Comparison of ENCODE assay signal across 9 cellular contexts in the genomic region with DNA sequence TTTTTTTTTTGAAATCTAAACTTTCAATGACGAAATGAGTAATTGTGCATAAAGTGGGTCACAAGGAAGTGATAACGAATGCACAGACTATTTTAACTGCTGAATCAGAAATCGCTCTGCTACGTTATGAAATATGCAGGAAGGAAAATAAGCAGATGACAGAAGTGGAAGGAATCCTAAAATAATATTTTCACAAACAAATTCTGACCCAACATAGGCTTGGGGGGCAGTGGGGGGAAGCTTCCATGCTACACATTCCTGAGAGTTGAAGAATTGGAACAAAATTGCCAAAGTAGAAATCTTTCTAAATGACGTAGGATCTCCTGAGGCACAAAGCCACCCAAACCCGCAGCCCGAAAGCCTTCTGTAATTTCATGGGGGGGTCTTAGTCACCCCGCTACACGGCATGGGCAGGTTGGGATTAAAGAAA.
DNase-seq lines count a peak whose midpoint lies in the region; ATAC-seq, FAIRE-seq and TF ChIP-seq lines count a peak whose summit lies in the region.
"Had no signal": no experiment of that assay in that cellular context is flagged by ENCODE, and none has a peak within 500 bp of the region (broad histone marks: within the 10 kb centered on the region; RNA-seq: fewer than 3 reads in every experiment).

No MANE protein-coding gene starts in this region.

- no peak for ATAC-seq in CD4-positive, CD25-positive, alpha-beta regulatory T cell (ENCODE audit: low read depth in 2 of 2)
- ATAC-seq in psoas muscle (peak in 3 of 4 donors; percentile 4 to 48 (median 35)), HG03442 (IDR thresholded peaks at IDR 0.05; ENCODE audit: unreplicated experiment) (no peak), GM21447 (IDR thresholded peaks at IDR 0.05; ENCODE audit: unreplicated experiment) (no peak)

- H3K4me3 ChIP-seq in CD4-positive, CD25-positive, alpha-beta regulatory T cell (ENCODE audit: low read depth, low read length) = peak overlapping the region; percentile 49
- peak overlapping the region; percentile 49; the same call in 1 of the 2 replicates for H3K4me3 ChIP-seq in PC-9
- peak overlapping the region in 2 of 3 experiments; percentile 1 to 61 for H3K4me3 ChIP-seq in endothelial cell of umbilical vein (replicated peaks in 1 of 3; ENCODE audit: insufficient read depth in 1 of 3, low read depth in 1 of 3, low read length in 3 of 3)
- H3K4me3 ChIP-seq in psoas muscle = no peak overlapping the region
- no peak overlapping the region for H3K4me3 ChIP-seq in OCI-LY7 (ENCODE audit: low read depth, low read length, poor library complexity, severe bottlenecking)

- intact Hi-C loops in PC-9 (cut with micrococcal nuclease; ENCODE audit: unreplicated experiment) = no loop called here
- intact Hi-C loops in endothelial cell of umbilical vein (cut with micrococcal nuclease) = loop anchor here (1.0 to 2.0 kb wide), 2 partner anchors 10 to 18 kb away; no protein-coding TSS in a partner anchor
- intact Hi-C loops in psoas muscle (cut with DNase I) = no loop called here
- intact Hi-C loops in OCI-LY7 (cut with micrococcal nuclease; ENCODE audit: unreplicated experiment) = no loop called here

- peak overlapping the region; percentile 77 for H3K9ac ChIP-seq in endothelial cell of umbilical vein (replicated peaks; ENCODE audit: extremely low read depth, insufficient read depth, low read length)
- H3K9ac ChIP-seq: parathyroid adenoma had no signal

- H3K4me1 ChIP-seq in CD4-positive, CD25-positive, alpha-beta regulatory T cell (ENCODE audit: control insufficient read depth, insufficient read depth, low read length, poor library complexity, severe bottlenecking) = peaks cover 50% of the 10 kb centered on the region
- H3K4me1 ChIP-seq in PC-9 (replicated peaks; ENCODE audit: insufficient read depth) (peaks cover 57% of the 10 kb centered on the region), endothelial cell of umbilical vein (ENCODE audit: control insufficient read depth, extremely low read depth, insufficient read depth, low read length) (peaks cover 15% of the 10 kb centered on the region), psoas muscle (no peaks in the 10 kb centered on the region), OCI-LY7 (ENCODE audit: insufficient read depth, low read length, poor library complexity, severe bottlenecking) (peaks cover 34% of the 10 kb centered on the region)
- H3K4me1 ChIP-seq: parathyroid adenoma had no signal

- H3K27ac Mint-ChIP-seq in CD4-positive, CD25-positive, alpha-beta regulatory T cell = peak overlapping the region; percentile 86 to 99 (median 93)

- H3K9me3 ChIP-seq in CD4-positive, CD25-positive, alpha-beta regulatory T cell (ENCODE audit: control insufficient read depth in 2 of 2, low read length in 2 of 2) = no peaks in the 10 kb centered on the region
- no peaks in the 10 kb centered on the region for H3K9me3 ChIP-seq in PC-9 (ENCODE audit: insufficient read depth, low read depth)
- H3K9me3 ChIP-seq in endothelial cell of umbilical vein (replicated peaks; ENCODE audit: control insufficient read depth, insufficient read depth, low read length) = no peaks in the 10 kb centered on the region
- H3K9me3 ChIP-seq in psoas muscle = no peaks in the 10 kb centered on the region
- H3K9me3 ChIP-seq in OCI-LY7 (ENCODE audit: low read length) = no peaks in the 10 kb centered on the region

- DNase-seq in CD4-positive, CD25-positive, alpha-beta regulatory T cell = peak in 2 of 3 donors; percentile 17 to 30
- DNase-seq in PC-9 (peak in 1 of 2 experiments; percentile 93), endothelial cell of umbilical vein (ENCODE audit: low read depth, low spot score) (peak; percentile 87), psoas muscle (peak in 1 of 2 donors; percentile 27), OCI-LY7 (ENCODE audit: low spot score) (no peak), NCI-H1436 (lab: John Stamatoyannopoulos, UW) (no peak)

- H3K79me2 ChIP-seq in PC-9 (ENCODE audit: low read depth) = no peaks in the 10 kb centered on the region
- H3K79me2 ChIP-seq in endothelial cell of umbilical vein (ENCODE audit: control insufficient read depth, insufficient read depth, low read length) = no peaks in the 10 kb centered on the region
- peaks cover 30% of the 10 kb centered on the region; the same call in 1 of the 2 replicates for H3K79me2 ChIP-seq in OCI-LY7 (ENCODE audit: insufficient read depth, low read depth, low read length)
- H3K79me2 ChIP-seq: parathyroid adenoma had no signal

- H3K4me2 ChIP-seq in PC-9 (peak overlapping the region; percentile 75), endothelial cell of umbilical vein (ENCODE audit: insufficient read depth, low read length) (peak overlapping the region; percentile 91), OCI-LY7 (ENCODE audit: low read length) (no peak overlapping the region)

- peaks cover 22% of the 10 kb centered on the region for H3K36me3 Mint-ChIP-seq in CD4-positive, CD25-positive, alpha-beta regulatory T cell

- H3K4me3 Mint-ChIP-seq in CD4-positive, CD25-positive, alpha-beta regulatory T cell = peak overlapping the region; percentile 71 to 92 (median 82)

- 53 to 58% (median 55%) methylated on average over 9 of the region's 9 CpGs for WGBS in psoas muscle, 3 donors

- POLR2A ChIA-PET in PC-9 (lab: Charles Lee; ENCODE audit: unreplicated experiment) (no interaction called here), endothelial cell of umbilical vein (lab: Charles Lee) (no interaction called here), OCI-LY7 (lab: Charles Lee) (interaction anchor here (0.6 to 1.2 kb wide), 3 partner anchors 13 to 408 kb away, joined by 3 to 4 read pairs (median 3); no protein-coding TSS in a partner anchor)

- FAIRE-seq in endothelial cell of umbilical vein (lab: Jason Lieb, UNC) = peak; percentile 91

- peaks cover 19 to 69% (median 55%) of the 10 kb centered on the region in 4 donors for H3K4me1 Mint-ChIP-seq in CD4-positive, CD25-positive, alpha-beta regulatory T cell

- H2AFZ ChIP-seq in PC-9 (peak overlapping the region; percentile 53; the same call in 1 of the 2 replicates), endothelial cell of umbilical vein (ENCODE audit: low read depth, low read length) (peak overlapping the region; percentile 55), OCI-LY7 (ENCODE audit: low read length) (no peak overlapping the region)
- H2AFZ ChIP-seq: parathyroid adenoma had no signal

- TF ChIP-seq CTCF in PC-9 (conservative IDR thresholded peaks at IDR 0.05) (no peak), endothelial cell of umbilical vein (IDR thresholded peaks at IDR 0.05; ENCODE audit: extremely low read depth in 1 of 2, insufficient read depth in 1 of 2, low read depth in 1 of 2, low read length in 2 of 2) (no peak), psoas muscle (IDR thresholded peaks at IDR 0.05) (no peak), OCI-LY7 (conservative IDR thresholded peaks at IDR 0.05; ENCODE audit: low read length) (no peak)

- BruUV-seq in PC-9 (replicated peaks; lab: Mats Ljungman, UMichigan) (no TSS peak), endothelial cell of umbilical vein (replicated peaks; lab: Mats Ljungman, UMichigan) (no TSS peak), OCI-LY7 (replicated peaks; lab: Mats Ljungman, UMichigan) (no TSS peak)

- H3K27me3 Mint-ChIP-seq in CD4-positive, CD25-positive, alpha-beta regulatory T cell = no peaks in the 10 kb centered on the region

- H3K9me2 ChIP-seq in PC-9 (ENCODE audit: insufficient read depth) (no peaks in the 10 kb centered on the region), OCI-LY7 (ENCODE audit: insufficient read depth, low read length) (no peaks in the 10 kb centered on the region)

- dilution Hi-C loops in endothelial cell of umbilical vein (cut with MboI; ENCODE audit: extremely low pct_ligation_motif_present, low sequenced_read_pairs) = no loop called here

- H3K9me1 ChIP-seq in endothelial cell of umbilical vein (replicated peaks; ENCODE audit: control insufficient read depth, extremely low read depth, insufficient read depth, low read length) = no peaks in the 10 kb centered on the region

- no peak for TF ChIP-seq POLR2A in endothelial cell of umbilical vein (IDR thresholded peaks at IDR 0.05; ENCODE audit: low read depth, low read length)

- peaks cover 34% of the 10 kb centered on the region for H3F3A ChIP-seq in PC-9 (ENCODE audit: insufficient read depth, low read depth)

- H4K20me1 ChIP-seq in PC-9 (ENCODE audit: insufficient read depth) = no peaks in the 10 kb centered on the region
- no peaks in the 10 kb centered on the region for H4K20me1 ChIP-seq in endothelial cell of umbilical vein (replicated peaks; ENCODE audit: control insufficient read depth, extremely low read depth, insufficient read depth, low read length)
- no peaks in the 10 kb centered on the region for H4K20me1 ChIP-seq in OCI-LY7 (ENCODE audit: insufficient read depth, low read length)

- peak overlapping the region; percentile 71 for H3K27ac ChIP-seq in CD4-positive, CD25-positive, alpha-beta regulatory T cell (ENCODE audit: insufficient read depth, low read length, poor library complexity, severe bottlenecking)
- H3K27ac ChIP-seq in PC-9 (peak overlapping the region; percentile 93), endothelial cell of umbilical vein (ENCODE audit: insufficient read depth, low read depth, low read length) (peak overlapping the region; percentile 89), psoas muscle (no peak overlapping the region), OCI-LY7 (ENCODE audit: low read depth, low read length, poor library complexity, severe bottlenecking) (no peak overlapping the region)
- H3K27ac ChIP-seq: parathyroid adenoma had no signal

- CTCF ChIA-PET in PC-9 (lab: Charles Lee) = no interaction called here
- CTCF ChIA-PET in endothelial cell of umbilical vein (lab: Charles Lee) = interaction anchor here (1.3 to 1.5 kb wide), 2 partner anchors 18 to 117 kb away, joined by 3 read pairs; no protein-coding TSS in a partner anchor
- CTCF ChIA-PET in OCI-LY7 (lab: Charles Lee; ENCODE audit: unreplicated experiment) = no interaction called here

- H3K9me3 Mint-ChIP-seq in CD4-positive, CD25-positive, alpha-beta regulatory T cell = no peaks in the 10 kb centered on the region

- H3K27me3 ChIP-seq in CD4-positive, CD25-positive, alpha-beta regulatory T cell (ENCODE audit: control insufficient read depth, insufficient read depth, low read length) = no peaks in the 10 kb centered on the region
- H3K27me3 ChIP-seq in PC-9 (ENCODE audit: insufficient read depth, low read depth) (no peaks in the 10 kb centered on the region), endothelial cell of umbilical vein (ENCODE audit: control insufficient read depth in 2 of 2, insufficient read depth in 2 of 2, low read length in 2 of 2) (no peaks in the 10 kb centered on the region), psoas muscle (ENCODE audit: insufficient read depth in 3 of 3, low read length in 2 of 3) (no peaks in the 10 kb centered on the region)

- no peaks in the 10 kb centered on the region for H3K36me3 ChIP-seq in CD4-positive, CD25-positive, alpha-beta regulatory T cell (ENCODE audit: control insufficient read depth, insufficient read depth, low read length)
- no peaks in the 10 kb centered on the region for H3K36me3 ChIP-seq in PC-9 (ENCODE audit: low read depth)
- H3K36me3 ChIP-seq in endothelial cell of umbilical vein (ENCODE audit: control insufficient read depth in 2 of 2, extremely low read depth in 1 of 2, insufficient read depth in 2 of 2, low read length in 2 of 2) = no peaks in the 10 kb centered on the region
- H3K36me3 ChIP-seq in psoas muscle (ENCODE audit: insufficient read depth in 1 of 2, low read depth in 1 of 2) = no peaks in the 10 kb centered on the region
- peaks cover 24% of the 10 kb centered on the region for H3K36me3 ChIP-seq in OCI-LY7 (ENCODE audit: insufficient read depth, low read length)

Comparison
In these comparisons a context has a peak if more than half of its experiments do, and no peak if none do; other contexts are left out.
1. ATAC-seq: peak in psoas muscle (3 of 4); none in CD4-positive, CD25-positive, alpha-beta regulatory T cell (0 of 2), HG03442 (single experiment) and GM21447 (single experiment).
2. DNase-seq: peak in CD4-positive, CD25-positive, alpha-beta regulatory T cell (2 of 3) and endothelial cell of umbilical vein (single experiment); none in OCI-LY7 (single experiment) and NCI-H1436 (single experiment).
3. H3K27ac ChIP-seq: peak in CD4-positive, CD25-positive, alpha-beta regulatory T cell (single experiment), PC-9 (single experiment) and endothelial cell of umbilical vein (single experiment); none in psoas muscle (single experiment) and OCI-LY7 (single experiment).
4. H3K4me3 ChIP-seq: peak in CD4-positive, CD25-positive, alpha-beta regulatory T cell (single experiment), PC-9 (single experiment) and endothelial cell of umbilical vein (2 of 3); none in psoas muscle (single experiment) and OCI-LY7 (single experiment).